In the genomic region with DNA sequence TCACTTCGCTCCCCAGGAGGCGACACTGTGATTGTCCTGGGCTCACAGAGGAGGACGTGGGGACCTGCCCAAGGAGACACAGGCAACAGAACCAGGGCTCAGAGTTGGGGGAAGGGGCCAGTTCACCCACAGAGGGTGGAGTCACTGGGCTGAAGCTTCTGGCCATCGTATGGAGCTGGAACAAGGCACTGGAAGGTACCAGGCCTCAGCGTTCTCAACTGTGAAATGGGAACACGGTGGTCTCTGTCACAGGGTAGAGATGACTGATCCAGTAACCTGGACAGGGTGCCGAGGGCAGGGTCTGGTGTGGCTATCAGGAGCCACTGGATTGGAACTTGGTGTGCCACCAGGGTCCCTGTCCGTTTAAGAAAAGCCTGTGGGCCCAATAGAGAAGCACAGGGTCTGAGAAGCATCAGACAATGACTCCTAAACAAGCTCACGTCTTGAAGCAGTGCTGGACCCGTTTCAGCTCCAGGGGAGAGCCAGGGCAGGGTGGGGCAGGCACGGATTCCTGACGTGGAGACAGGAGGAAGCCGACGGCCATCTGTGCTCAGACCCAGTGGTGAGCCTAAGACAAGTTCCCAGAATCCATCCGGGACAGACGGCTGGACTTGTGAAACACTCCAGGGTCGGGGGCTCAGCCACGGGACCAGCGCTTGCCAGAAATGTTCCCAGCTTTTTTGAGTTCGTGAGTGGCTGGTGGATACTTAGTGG, we compare ENCODE assay signal across 1 cellular context.
A peak's percentile ranks its signal among the peaks of the same experiment; 100 is the strongest.
TF ChIP-seq lines count a peak whose summit lies in the region.

No MANE protein-coding gene starts in this region.

TF ChIP-seq in K562, 482 proteins besides CTCF, POLR2A, EP300 and RAD21:
- TF ChIP-seq HDAC6 (IDR thresholded peaks at IDR 0.05; ENCODE audit: low read depth, low read length) (no peak), ADNP (tag; IDR thresholded peaks at IDR 0.05) (0 out of 2 replicates have a peak, but pooled peaks have one; percentile 46), BCOR (IDR thresholded peaks at IDR 0.05) (0 out of 2 replicates have a peak, but pooled peaks have one; percentile 63), MIER1 (IDR thresholded peaks at IDR 0.05; ENCODE audit: low read depth) (no peak), HMG20B (CRISPR knock-in tag; IDR thresholded peaks at IDR 0.05) (no peak), SLC30A9 (CRISPR knock-in tag; IDR thresholded peaks at IDR 0.05) (no peak)
